ENCODE assay signal across 1 cellular context in genomic region chr7:111931958-111932357, GRCh38.
TF ChIP-seq lines count a peak whose summit lies in the region.

No MANE protein-coding gene starts in this region.

TF ChIP-seq in WTC11, 78 proteins besides CTCF, POLR2A, EP300 and RAD21 (continued from another document):
- TF ChIP-seq FOXP1 (CRISPR knock-in tag; IDR thresholded peaks at IDR 0.05; ENCODE audit: borderline replicate concordance) (no peak), HMGXB4 (CRISPR knock-in tag; IDR thresholded peaks at IDR 0.05) (no peak), GRHL2 (CRISPR knock-in tag; IDR thresholded peaks at IDR 0.05; ENCODE audit: insufficient replicate concordance, severe bottlenecking) (no peak), AR (CRISPR knock-in tag; IDR thresholded peaks at IDR 0.05) (no peak), TP53 (CRISPR knock-in tag; IDR thresholded peaks at IDR 0.05) (no peak), FOXP4 (CRISPR knock-in tag; IDR thresholded peaks at IDR 0.05) (no peak), ZNF281 (CRISPR knock-in tag; IDR thresholded peaks at IDR 0.05) (no peak), ZNF396 (CRISPR knock-in tag; IDR thresholded peaks at IDR 0.05; ENCODE audit: borderline replicate concordance) (no peak), KAT7 (CRISPR knock-in tag; IDR thresholded peaks at IDR 0.05; ENCODE audit: borderline replicate concordance) (no peak), CREM (CRISPR knock-in tag; IDR thresholded peaks at IDR 0.05) (no peak), ELF4 (CRISPR knock-in tag; IDR thresholded peaks at IDR 0.05; ENCODE audit: low read depth) (no peak), ATF1 (CRISPR knock-in tag; IDR thresholded peaks at IDR 0.05) (no peak), PRRX2 (CRISPR knock-in tag; IDR thresholded peaks at IDR 0.05) (no peak)
TF ChIP-seq in WTC11: peak in this region for 0.
